Comparison of ENCODE assay signal across 12 cellular contexts in genomic region chr12:1205512-1206060, GRCh38.
DNase-seq lines count a peak whose midpoint lies in the region; TF ChIP-seq lines count a peak whose summit lies in the region.
"Had no signal": no experiment of that assay in that cellular context is flagged by ENCODE, and none has a peak within 500 bp of the region (broad histone marks: within the 10 kb centered on the region; RNA-seq: fewer than 3 reads in every experiment).

No MANE protein-coding gene starts in this region.

- H3K9me3 ChIP-seq in adrenal gland (replicated peaks in 1 of 3), result no peaks in the 10 kb centered on the region
- H3K9me3 ChIP-seq: lower lobe of right lung, Peyer's patch had no signal

- H3K27ac ChIP-seq in adrenal gland, result peak overlapping the region; percentile 26 to 80 (median 73)

- H3K27me3 ChIP-seq in adrenal gland, result no peaks in the 10 kb centered on the region
- H3K27me3 ChIP-seq: Peyer's patch had no signal

- intact Hi-C loops in adrenal gland (cut with DNase I), result no loop called here

- DNase-seq in AG09309 (ENCODE audit: low read depth) (peak; percentile 27), H4 (ENCODE audit: low spot score) (peak; percentile 42), adrenal gland (no peak), iris pigment epithelial cell (ENCODE audit: low read depth) (peak; percentile 53), HEK293T (ENCODE audit: extremely low spot score) (no peak), HuH-7 (ENCODE audit: low spot score) (no peak), HPDE6-E6E7 (ENCODE audit: extremely low spot score) (no peak), NCI-H82 treated with DMSO at 0.1 percent for 48 hours (lab: John Stamatoyannopoulos, UW; ENCODE audit: unreplicated experiment) (no peak)
- DNase-seq: COR-L47, lower lobe of right lung, Peyer's patch, posterior cingulate gyrus had no signal

- 39 to 50% (median 48%) methylated on average over 4 of the region's 4 CpGs for WGBS in adrenal gland, 4 donors

- POLR2A ChIA-PET in HEK293T (lab: Yijun Ruan, JAX), result interaction anchor here (1.4 kb wide), 1 partner anchor 12 kb away, joined by 4 read pairs; no protein-coding TSS in a partner anchor

- H3K4me3 ChIP-seq in AG09309 (ENCODE audit: control insufficient read depth, low read depth, low read length) (no peak overlapping the region), adrenal gland (peak overlapping the region in 1 of 4 donors; percentile 44)

- H3K36me3 ChIP-seq in adrenal gland (replicated peaks in 1 of 2), result no peaks in the 10 kb centered on the region
- H3K36me3 ChIP-seq: lower lobe of right lung, Peyer's patch had no signal

- TF ChIP-seq POLR2A in adrenal gland (IDR thresholded peaks at IDR 0.05), result no peak

- CTCF ChIA-PET in HEK293T (lab: Yijun Ruan, JAX), result interaction anchor here (0.6 to 3.2 kb wide), 2 partner anchors 9 to 88 kb away, joined by 3 to 14 read pairs; no protein-coding TSS in a partner anchor

- H3K4me1 ChIP-seq in adrenal gland (replicated peaks in 1 of 2), result peaks cover 19 to 41% of the 10 kb centered on the region in 2 donors

- TF ChIP-seq CTCF in AG09309 (IDR thresholded peaks at IDR 0.05; ENCODE audit: control insufficient read depth, insufficient read depth, low read depth, low read length, missing control alignments), result no peak
- no peak for TF ChIP-seq CTCF in adrenal gland (IDR thresholded peaks at IDR 0.05)

TF ChIP-seq in HEK293T, 16 proteins besides CTCF, POLR2A, EP300 and RAD21:
- no peak for TF ChIP-seq HDGF (IDR thresholded peaks at IDR 0.05; ENCODE audit: borderline replicate concordance)

Comparison
In these comparisons a context has a peak if more than half of its experiments do, and no peak if none do; other contexts are left out.
1. DNase-seq: peak in AG09309 (single experiment), H4 (single experiment) and iris pigment epithelial cell (single experiment); none in adrenal gland (0 of 7), HEK293T (single experiment), HuH-7 (single experiment), HPDE6-E6E7 (single experiment) and NCI-H82 treated with DMSO at 0.1 percent for 48 hours (single experiment).